Comparison of ENCODE assay signal across 1 cellular context in the genomic region with DNA sequence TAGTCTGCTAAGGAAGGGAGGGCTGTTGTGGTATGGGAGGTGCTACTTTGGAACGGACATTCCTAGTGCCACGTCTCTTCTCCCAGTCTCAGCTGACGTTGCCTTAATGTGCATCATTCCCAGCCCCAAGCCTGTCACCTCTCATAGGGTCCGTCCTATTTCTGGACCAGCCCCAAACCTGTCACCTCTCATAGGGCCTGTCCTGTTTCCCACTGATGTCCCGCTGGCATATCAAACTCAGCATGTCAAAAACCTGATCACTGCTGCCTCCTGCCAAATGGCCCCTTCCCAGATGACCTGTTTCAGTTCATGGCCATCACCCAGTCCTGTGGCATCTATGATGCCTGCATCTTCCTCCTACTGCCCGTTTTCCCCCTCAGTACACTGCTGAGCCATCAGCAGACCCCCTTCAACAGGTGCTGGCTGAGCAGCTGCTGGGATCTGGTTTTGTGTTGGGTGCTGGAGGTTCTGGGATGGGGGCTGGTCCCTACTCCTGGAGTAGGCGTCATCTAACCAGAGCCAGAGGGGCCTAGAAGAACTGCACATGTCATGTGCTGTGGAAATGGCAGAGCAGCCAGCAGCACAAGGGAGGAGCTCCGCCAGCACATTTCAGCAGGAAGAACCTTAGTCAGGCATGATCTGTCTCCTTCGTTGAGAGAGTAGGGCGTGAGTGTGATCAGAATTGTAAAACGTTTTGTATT.
A peak's percentile ranks its signal among the peaks of the same experiment; 100 is the strongest.
TF ChIP-seq lines count a peak whose summit lies in the region.

No MANE protein-coding gene starts in this region.

TF ChIP-seq in HepG2, 621 proteins besides CTCF, POLR2A, EP300 and RAD21:
- TF ChIP-seq TCF7 (IDR thresholded peaks at IDR 0.05; ENCODE audit: low read depth) (no peak), ATAD3A (CRISPR knock-in tag; IDR thresholded peaks at IDR 0.05) (no peak), ZFAT (CRISPR knock-in tag; conservative IDR thresholded peaks at IDR 0.05) (no peak), TAF15 (IDR thresholded peaks at IDR 0.05; ENCODE audit: low read depth, low read length, poor library complexity, severe bottlenecking) (no peak), ZNF460 (CRISPR knock-in tag; IDR thresholded peaks at IDR 0.05; ENCODE audit: borderline replicate concordance) (no peak), ZNF567 (CRISPR knock-in tag; IDR thresholded peaks at IDR 0.05; ENCODE audit: borderline replicate concordance) (no peak), TEAD3 (CRISPR knock-in tag; optimal IDR thresholded peaks at IDR 0.05; ENCODE audit: borderline replicate concordance) (no peak), ZNF121 (CRISPR knock-in tag; IDR thresholded peaks at IDR 0.05) (no peak), ATRX (CRISPR knock-in tag; IDR thresholded peaks at IDR 0.05; ENCODE audit: borderline replicate concordance) (no peak), NR2C2 (CRISPR knock-in tag; IDR thresholded peaks at IDR 0.05; ENCODE audit: borderline replicate concordance) (no peak), ZNF33A (CRISPR knock-in tag; IDR thresholded peaks at IDR 0.05; ENCODE audit: borderline replicate concordance) (no peak), ZNF598 (CRISPR knock-in tag; IDR thresholded peaks at IDR 0.05; ENCODE audit: borderline replicate concordance) (no peak), ZSCAN31 (CRISPR knock-in tag; IDR thresholded peaks at IDR 0.05; ENCODE audit: low read depth) (no peak), ZNF75D (CRISPR knock-in tag; IDR thresholded peaks at IDR 0.05; ENCODE audit: borderline replicate concordance) (peak; percentile 48; the same call in 1 of the 2 replicates), MTA1 (CRISPR knock-in tag; IDR thresholded peaks at IDR 0.05; ENCODE audit: borderline replicate concordance) (0 out of 2 replicates have a peak, but pooled peaks have one; percentile 18), SUZ12 (IDR thresholded peaks at IDR 0.05; ENCODE audit: low read depth, low read length) (no peak), DMAP1 (CRISPR knock-in tag; IDR thresholded peaks at IDR 0.05) (no peak), NFKBIZ (CRISPR knock-in tag; IDR thresholded peaks at IDR 0.05) (no peak), MXI1 (IDR thresholded peaks at IDR 0.05; ENCODE audit: borderline replicate concordance, low read depth, low read length) (no peak), SALL1 (CRISPR knock-in tag; IDR thresholded peaks at IDR 0.05) (no peak), ZNF550 (CRISPR knock-in tag; IDR thresholded peaks at IDR 0.05; ENCODE audit: borderline replicate concordance) (no peak), ZNF337 (CRISPR knock-in tag; IDR thresholded peaks at IDR 0.05; ENCODE audit: borderline replicate concordance, low read depth) (no peak)
- TF ChIP-seq, protein P1, sequence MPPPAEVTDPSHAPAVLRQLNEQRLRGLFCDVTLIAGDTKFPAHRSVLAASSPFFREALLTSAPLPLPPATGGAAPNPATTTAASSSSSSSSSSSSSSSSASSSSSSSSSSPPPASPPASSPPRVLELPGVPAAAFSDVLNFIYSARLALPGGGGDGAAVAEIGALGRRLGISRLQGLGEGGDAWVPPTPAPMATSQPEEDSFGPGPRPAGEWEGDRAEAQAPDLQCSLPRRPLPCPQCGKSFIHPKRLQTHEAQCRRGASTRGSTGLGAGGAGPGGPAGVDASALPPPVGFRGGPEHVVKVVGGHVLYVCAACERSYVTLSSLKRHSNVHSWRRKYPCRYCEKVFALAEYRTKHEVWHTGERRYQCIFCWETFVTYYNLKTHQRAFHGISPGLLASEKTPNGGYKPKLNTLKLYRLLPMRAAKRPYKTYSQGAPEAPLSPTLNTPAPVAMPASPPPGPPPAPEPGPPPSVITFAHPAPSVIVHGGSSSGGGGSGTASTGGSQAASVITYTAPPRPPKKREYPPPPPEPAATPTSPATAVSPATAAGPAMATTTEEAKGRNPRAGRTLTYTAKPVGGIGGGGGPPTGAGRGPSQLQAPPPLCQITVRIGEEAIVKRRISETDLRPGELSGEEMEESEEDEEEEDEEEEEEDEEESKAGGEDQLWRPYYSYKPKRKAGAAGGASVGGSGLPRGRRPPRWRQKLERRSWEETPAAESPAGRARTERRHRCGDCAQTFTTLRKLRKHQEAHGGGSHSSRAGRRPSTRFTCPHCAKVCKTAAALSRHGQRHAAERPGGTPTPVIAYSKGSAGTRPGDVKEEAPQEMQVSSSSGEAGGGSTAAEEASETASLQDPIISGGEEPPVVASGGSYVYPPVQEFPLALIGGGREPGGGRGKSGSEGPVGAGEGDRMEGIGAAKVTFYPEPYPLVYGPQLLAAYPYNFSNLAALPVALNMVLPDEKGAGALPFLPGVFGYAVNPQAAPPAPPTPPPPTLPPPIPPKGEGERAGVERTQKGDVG (CRISPR knock-in tag; IDR thresholded peaks at IDR 0.05; ENCODE audit: borderline replicate concordance) = no peak
- TF ChIP-seq, protein P2, sequence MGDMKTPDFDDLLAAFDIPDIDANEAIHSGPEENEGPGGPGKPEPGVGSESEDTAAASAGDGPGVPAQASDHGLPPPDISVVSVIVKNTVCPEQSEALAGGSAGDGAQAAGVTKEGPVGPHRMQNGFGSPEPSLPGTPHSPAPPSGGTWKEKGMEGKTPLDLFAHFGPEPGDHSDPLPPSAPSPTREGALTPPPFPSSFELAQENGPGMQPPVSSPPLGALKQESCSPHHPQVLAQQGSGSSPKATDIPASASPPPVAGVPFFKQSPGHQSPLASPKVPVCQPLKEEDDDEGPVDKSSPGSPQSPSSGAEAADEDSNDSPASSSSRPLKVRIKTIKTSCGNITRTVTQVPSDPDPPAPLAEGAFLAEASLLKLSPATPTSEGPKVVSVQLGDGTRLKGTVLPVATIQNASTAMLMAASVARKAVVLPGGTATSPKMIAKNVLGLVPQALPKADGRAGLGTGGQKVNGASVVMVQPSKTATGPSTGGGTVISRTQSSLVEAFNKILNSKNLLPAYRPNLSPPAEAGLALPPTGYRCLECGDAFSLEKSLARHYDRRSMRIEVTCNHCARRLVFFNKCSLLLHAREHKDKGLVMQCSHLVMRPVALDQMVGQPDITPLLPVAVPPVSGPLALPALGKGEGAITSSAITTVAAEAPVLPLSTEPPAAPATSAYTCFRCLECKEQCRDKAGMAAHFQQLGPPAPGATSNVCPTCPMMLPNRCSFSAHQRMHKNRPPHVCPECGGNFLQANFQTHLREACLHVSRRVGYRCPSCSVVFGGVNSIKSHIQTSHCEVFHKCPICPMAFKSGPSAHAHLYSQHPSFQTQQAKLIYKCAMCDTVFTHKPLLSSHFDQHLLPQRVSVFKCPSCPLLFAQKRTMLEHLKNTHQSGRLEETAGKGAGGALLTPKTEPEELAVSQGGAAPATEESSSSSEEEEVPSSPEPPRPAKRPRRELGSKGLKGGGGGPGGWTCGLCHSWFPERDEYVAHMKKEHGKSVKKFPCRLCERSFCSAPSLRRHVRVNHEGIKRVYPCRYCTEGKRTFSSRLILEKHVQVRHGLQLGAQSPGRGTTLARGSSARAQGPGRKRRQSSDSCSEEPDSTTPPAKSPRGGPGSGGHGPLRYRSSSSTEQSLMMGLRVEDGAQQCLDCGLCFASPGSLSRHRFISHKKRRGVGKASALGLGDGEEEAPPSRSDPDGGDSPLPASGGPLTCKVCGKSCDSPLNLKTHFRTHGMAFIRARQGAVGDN (CRISPR knock-in tag; IDR thresholded peaks at IDR 0.05) = peak; percentile 28; the same call in 1 of the 2 replicates
- TF ChIP-seq, protein P3, sequence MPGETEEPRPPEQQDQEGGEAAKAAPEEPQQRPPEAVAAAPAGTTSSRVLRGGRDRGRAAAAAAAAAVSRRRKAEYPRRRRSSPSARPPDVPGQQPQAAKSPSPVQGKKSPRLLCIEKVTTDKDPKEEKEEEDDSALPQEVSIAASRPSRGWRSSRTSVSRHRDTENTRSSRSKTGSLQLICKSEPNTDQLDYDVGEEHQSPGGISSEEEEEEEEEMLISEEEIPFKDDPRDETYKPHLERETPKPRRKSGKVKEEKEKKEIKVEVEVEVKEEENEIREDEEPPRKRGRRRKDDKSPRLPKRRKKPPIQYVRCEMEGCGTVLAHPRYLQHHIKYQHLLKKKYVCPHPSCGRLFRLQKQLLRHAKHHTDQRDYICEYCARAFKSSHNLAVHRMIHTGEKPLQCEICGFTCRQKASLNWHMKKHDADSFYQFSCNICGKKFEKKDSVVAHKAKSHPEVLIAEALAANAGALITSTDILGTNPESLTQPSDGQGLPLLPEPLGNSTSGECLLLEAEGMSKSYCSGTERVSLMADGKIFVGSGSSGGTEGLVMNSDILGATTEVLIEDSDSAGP (CRISPR knock-in tag; IDR thresholded peaks at IDR 0.05; ENCODE audit: borderline replicate concordance) = 0 out of 2 replicates have a peak, but pooled peaks have one; percentile 19
- TF ChIP-seq, protein P4, sequence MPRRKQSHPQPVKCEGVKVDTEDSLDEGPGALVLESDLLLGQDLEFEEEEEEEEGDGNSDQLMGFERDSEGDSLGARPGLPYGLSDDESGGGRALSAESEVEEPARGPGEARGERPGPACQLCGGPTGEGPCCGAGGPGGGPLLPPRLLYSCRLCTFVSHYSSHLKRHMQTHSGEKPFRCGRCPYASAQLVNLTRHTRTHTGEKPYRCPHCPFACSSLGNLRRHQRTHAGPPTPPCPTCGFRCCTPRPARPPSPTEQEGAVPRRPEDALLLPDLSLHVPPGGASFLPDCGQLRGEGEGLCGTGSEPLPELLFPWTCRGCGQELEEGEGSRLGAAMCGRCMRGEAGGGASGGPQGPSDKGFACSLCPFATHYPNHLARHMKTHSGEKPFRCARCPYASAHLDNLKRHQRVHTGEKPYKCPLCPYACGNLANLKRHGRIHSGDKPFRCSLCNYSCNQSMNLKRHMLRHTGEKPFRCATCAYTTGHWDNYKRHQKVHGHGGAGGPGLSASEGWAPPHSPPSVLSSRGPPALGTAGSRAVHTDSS (CRISPR knock-in tag; conservative IDR thresholded peaks at IDR 0.05) = no peak
- TF ChIP-seq, protein P5, sequence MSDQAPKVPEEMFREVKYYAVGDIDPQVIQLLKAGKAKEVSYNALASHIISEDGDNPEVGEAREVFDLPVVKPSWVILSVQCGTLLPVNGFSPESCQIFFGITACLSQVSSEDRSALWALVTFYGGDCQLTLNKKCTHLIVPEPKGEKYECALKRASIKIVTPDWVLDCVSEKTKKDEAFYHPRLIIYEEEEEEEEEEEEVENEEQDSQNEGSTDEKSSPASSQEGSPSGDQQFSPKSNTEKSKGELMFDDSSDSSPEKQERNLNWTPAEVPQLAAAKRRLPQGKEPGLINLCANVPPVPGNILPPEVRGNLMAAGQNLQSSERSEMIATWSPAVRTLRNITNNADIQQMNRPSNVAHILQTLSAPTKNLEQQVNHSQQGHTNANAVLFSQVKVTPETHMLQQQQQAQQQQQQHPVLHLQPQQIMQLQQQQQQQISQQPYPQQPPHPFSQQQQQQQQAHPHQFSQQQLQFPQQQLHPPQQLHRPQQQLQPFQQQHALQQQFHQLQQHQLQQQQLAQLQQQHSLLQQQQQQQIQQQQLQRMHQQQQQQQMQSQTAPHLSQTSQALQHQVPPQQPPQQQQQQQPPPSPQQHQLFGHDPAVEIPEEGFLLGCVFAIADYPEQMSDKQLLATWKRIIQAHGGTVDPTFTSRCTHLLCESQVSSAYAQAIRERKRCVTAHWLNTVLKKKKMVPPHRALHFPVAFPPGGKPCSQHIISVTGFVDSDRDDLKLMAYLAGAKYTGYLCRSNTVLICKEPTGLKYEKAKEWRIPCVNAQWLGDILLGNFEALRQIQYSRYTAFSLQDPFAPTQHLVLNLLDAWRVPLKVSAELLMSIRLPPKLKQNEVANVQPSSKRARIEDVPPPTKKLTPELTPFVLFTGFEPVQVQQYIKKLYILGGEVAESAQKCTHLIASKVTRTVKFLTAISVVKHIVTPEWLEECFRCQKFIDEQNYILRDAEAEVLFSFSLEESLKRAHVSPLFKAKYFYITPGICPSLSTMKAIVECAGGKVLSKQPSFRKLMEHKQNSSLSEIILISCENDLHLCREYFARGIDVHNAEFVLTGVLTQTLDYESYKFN (CRISPR knock-in tag; conservative IDR thresholded peaks at IDR 0.05) = no peak
